14 cellular contexts compared by ENCODE assay signal in the genomic region with DNA sequence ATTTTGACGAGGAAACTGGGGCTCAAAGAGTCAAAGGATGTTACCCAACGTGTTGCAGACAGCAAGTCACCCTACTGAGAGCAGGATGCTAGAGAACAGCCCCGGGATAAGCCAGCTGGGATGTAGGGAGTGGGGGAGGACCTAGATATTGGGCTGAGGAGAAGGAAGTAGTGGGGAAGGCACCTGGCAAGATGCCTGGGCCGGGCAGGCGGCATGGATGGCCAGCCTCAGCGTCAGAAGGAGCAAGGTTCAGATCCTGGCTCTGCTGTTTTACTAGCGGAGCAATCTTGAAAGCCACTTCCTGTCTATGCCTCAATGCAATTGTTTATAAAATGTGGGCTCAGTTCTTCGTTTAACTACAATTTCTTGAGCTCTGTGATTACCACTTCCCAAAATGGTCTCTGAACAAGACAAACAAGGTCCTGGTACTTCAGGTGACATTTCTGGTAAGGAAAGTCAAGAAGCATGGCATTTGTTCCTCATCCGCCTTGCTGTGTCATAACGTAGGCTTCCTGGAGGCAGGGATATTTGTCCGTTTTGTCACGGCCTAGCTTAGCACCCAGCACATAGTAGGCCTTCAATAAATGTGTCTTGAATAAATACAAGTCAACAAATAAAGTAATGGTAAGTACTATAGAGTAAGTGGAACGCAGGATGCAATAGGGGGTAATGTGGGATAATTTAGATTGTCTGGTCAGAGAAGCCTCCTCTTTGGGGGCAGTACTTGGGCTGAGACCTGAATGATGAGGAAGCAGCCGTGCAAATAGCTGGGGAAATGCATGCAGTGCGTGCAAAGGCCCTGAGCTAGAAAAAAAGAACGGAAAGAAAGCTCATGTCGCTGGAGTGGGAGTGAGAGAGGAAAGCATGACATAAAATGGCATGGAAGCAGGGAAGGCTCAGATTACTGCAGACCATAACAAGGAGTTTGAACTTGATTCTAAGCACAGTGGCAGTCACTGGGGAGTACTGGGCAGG.
DNase-seq lines count a peak whose midpoint lies in the region; ATAC-seq lines count a peak whose summit lies in the region.
"Had no signal": no experiment of that assay in that cellular context is flagged by ENCODE, and none has a peak within 500 bp of the region (broad histone marks: within the 10 kb centered on the region; RNA-seq: fewer than 3 reads in every experiment).

No MANE protein-coding gene starts in this region.

- no peak for ATAC-seq in activated naive CD8-positive, alpha-beta T cell treated with anti-CD3 and anti-CD28 coated beads, Interleukin-2, amount 50 U/mL, for 24 hours

- DNase-seq in activated naive CD8-positive, alpha-beta T cell treated with anti-CD3 and anti-CD28 coated beads, Interleukin-2, amount 50 U/mL, for 24 hours = no peak
- DNase-seq in T-helper 2 cell treated with Interferon-gamma antibody and Interleukin-4, amounts not matched to agents 5 μg/mL and 100 μg/mL, for 36 hours (ENCODE audit: low spot score) = no peak
- DNase-seq in kidney tubule cell (ENCODE audit: low spot score) (peak; percentile 12), midbrain (lab: John Stamatoyannopoulos, UW) (no peak), iPS-NIHi11 (ENCODE audit: low spot score) (no peak), retina (no peak), SHP77 treated with DMSO at 0.1 percent for 48 hours (lab: John Stamatoyannopoulos, UW) (no peak)
- DNase-seq: activated naive CD4-positive, alpha-beta T cell treated with Interleukin-2 at 50 U/mL for 16 hours; cerebellar nuclear complex; DMS53; erythroblast; NCI-H510A treated with DMSO at 0.1 percent for 48 hours; trophoblast cell had no signal

- peaks cover 16% of the 10 kb centered on the region for H3K4me1 Mint-ChIP-seq in activated naive CD8-positive, alpha-beta T cell (ENCODE audit: low read depth)
- H3K4me1 Mint-ChIP-seq in activated naive CD8-positive, alpha-beta T cell treated with anti-CD3 and anti-CD28 coated beads, Interleukin-2, amount 50 U/mL, for 24 hours = peaks cover 3% of the 10 kb centered on the region
- H3K4me1 Mint-ChIP-seq in T-helper 2 cell treated with Interferon-gamma antibody and Interleukin-4, amounts not matched to agents 5 μg/mL and 100 μg/mL, for 36 hours (ENCODE audit: low read depth) = peaks cover 10% of the 10 kb centered on the region

- H3K27me3 Mint-ChIP-seq in activated naive CD8-positive, alpha-beta T cell = no peaks in the 10 kb centered on the region
- no peaks in the 10 kb centered on the region for H3K27me3 Mint-ChIP-seq in activated naive CD8-positive, alpha-beta T cell treated with anti-CD3 and anti-CD28 coated beads, Interleukin-2, amount 50 U/mL, for 24 hours
- H3K27me3 Mint-ChIP-seq in T-helper 2 cell treated with Interferon-gamma antibody and Interleukin-4, amounts not matched to agents 5 μg/mL and 100 μg/mL, for 36 hours (ENCODE audit: low read depth) = no peaks in the 10 kb centered on the region

- peaks cover 10% of the 10 kb centered on the region for H3K36me3 Mint-ChIP-seq in activated naive CD8-positive, alpha-beta T cell
- peaks cover 16% of the 10 kb centered on the region for H3K36me3 Mint-ChIP-seq in activated naive CD8-positive, alpha-beta T cell treated with anti-CD3 and anti-CD28 coated beads, Interleukin-2, amount 50 U/mL, for 24 hours (ENCODE audit: low read depth)
- peaks cover 2% of the 10 kb centered on the region for H3K36me3 Mint-ChIP-seq in T-helper 2 cell treated with Interferon-gamma antibody and Interleukin-4, amounts not matched to agents 5 μg/mL and 100 μg/mL, for 36 hours (ENCODE audit: low read depth)

- no peaks in the 10 kb centered on the region for H3K9me3 Mint-ChIP-seq in activated naive CD8-positive, alpha-beta T cell (ENCODE audit: low read depth)
- H3K9me3 Mint-ChIP-seq in activated naive CD8-positive, alpha-beta T cell treated with anti-CD3 and anti-CD28 coated beads, Interleukin-2, amount 50 U/mL, for 24 hours = no peaks in the 10 kb centered on the region
- H3K9me3 Mint-ChIP-seq in T-helper 2 cell treated with Interferon-gamma antibody and Interleukin-4, amounts not matched to agents 5 μg/mL and 100 μg/mL, for 36 hours = no peaks in the 10 kb centered on the region

- no peak overlapping the region for H3K4me3 Mint-ChIP-seq in activated naive CD8-positive, alpha-beta T cell
- H3K4me3 Mint-ChIP-seq in activated naive CD8-positive, alpha-beta T cell treated with anti-CD3 and anti-CD28 coated beads, Interleukin-2, amount 50 U/mL, for 24 hours = no peak overlapping the region
- no peak overlapping the region for H3K4me3 Mint-ChIP-seq in T-helper 2 cell treated with Interferon-gamma antibody and Interleukin-4, amounts not matched to agents 5 μg/mL and 100 μg/mL, for 36 hours

- peak overlapping the region; percentile 46 for H3K27ac Mint-ChIP-seq in activated naive CD8-positive, alpha-beta T cell
- H3K27ac Mint-ChIP-seq in activated naive CD8-positive, alpha-beta T cell treated with anti-CD3 and anti-CD28 coated beads, Interleukin-2, amount 50 U/mL, for 24 hours = no peak overlapping the region
- H3K27ac Mint-ChIP-seq in T-helper 2 cell treated with Interferon-gamma antibody and Interleukin-4, amounts not matched to agents 5 μg/mL and 100 μg/mL, for 36 hours = peak overlapping the region; percentile 53
